Comparison of ENCODE assay signal across 31 cellular contexts in genomic region chr17:49530118-49530517, GRCh38. TPM values are rescaled to one million over a fixed set of nuclear protein-coding genes. Genes with fewer than 3 reads are reported as not detected.
"Had no signal": no experiment of that assay in that cellular context is flagged by ENCODE, and none has a peak within 500 bp of the region (broad histone marks: within the 10 kb centered on the region; RNA-seq: fewer than 3 reads in every experiment).

No MANE protein-coding gene starts in this region.

- H3K4me3 Mint-ChIP-seq: naive thymus-derived CD4-positive, alpha-beta T cell; natural killer cell; nephron progenitor cell; neural crest cell; stimulated activated memory B cell treated with anti-CD40 and anti-IgM and Interleukin-4, amounts not matched to agents 10 μg/mL and 1 μg/mL and 100 μg/mL, for 72 hours; stimulated activated naive CD8-positive, alpha-beta T cell treated with anti-CD3 and anti-CD28 coated beads, Interleukin-15, amount 100 ng/mL, for 72 hours had no signal

- H3K36me3 Mint-ChIP-seq: naive thymus-derived CD4-positive, alpha-beta T cell; natural killer cell; stimulated activated memory B cell treated with anti-CD40 and anti-IgM and Interleukin-4, amounts not matched to agents 10 μg/mL and 1 μg/mL and 100 μg/mL, for 72 hours had no signal

- H3K36me3 ChIP-seq: neutrophil, pancreas, spleen, suprapubic skin, tibial artery, transverse colon, upper lobe of left lung, vagina had no signal

- DNase-seq: naive thymus-derived CD4-positive, alpha-beta T cell; nephron progenitor cell; nucleus accumbens; pancreas; psoas muscle; stimulated activated CD4-positive, alpha-beta T cell treated with anti-CD3 and anti-CD28 coated beads, Interleukin-12 subunit alpha, Interleukin-12 subunit beta, amount 100 ng/mL, for 4 hours; stimulated activated CD4-positive, alpha-beta T cell treated with anti-CD3 and anti-CD28 coated beads, Interleukin-1b, Interleukin-23, amount 100 ng/mL, for 48 hours; stimulated activated CD4-positive, alpha-beta T cell treated with anti-CD3 and anti-CD28 coated beads, Interleukin-4, amount 100 ng/mL, for 1 hour; stimulated activated CD4-positive, alpha-beta T cell treated with anti-CD3 and anti-CD28 coated beads, Interleukin-4, amount 100 ng/mL, for 4 hours; stimulated activated CD8-positive, alpha-beta memory T cell treated with anti-CD3 and anti-CD28 coated beads, Interleukin-4, amount 100 ng/mL, for 48 hours; stimulated activated naive CD4-positive, alpha-beta T cell; stimulated activated naive CD8-positive, alpha-beta T cell treated with anti-CD3 and anti-CD28 coated beads, Interleukin-15, amount 100 ng/mL, for 72 hours; stimulated activated naive CD8-positive, alpha-beta T cell treated with anti-CD3 and anti-CD28 coated beads, Interleukin-15, Interleukin-2, amounts not matched to agents 100 U/mL and 50 U/mL, for 24 hours; substantia nigra; testis; transverse colon; upper lobe of left lung had no signal

- H3K9me3 Mint-ChIP-seq: naive thymus-derived CD4-positive, alpha-beta T cell; natural killer cell; nephron progenitor cell; neural crest cell; stimulated activated memory B cell treated with anti-CD40 and anti-IgM and Interleukin-4, amounts not matched to agents 10 μg/mL and 1 μg/mL and 100 μg/mL, for 72 hours; stimulated activated naive CD8-positive, alpha-beta T cell treated with anti-CD3 and anti-CD28 coated beads, Interleukin-15, amount 100 ng/mL, for 72 hours had no signal

- H3K27me3 ChIP-seq: pancreas, suprapubic skin, testis, upper lobe of left lung, vagina had no signal

- FAIRE-seq: pancreas, urothelium cell line had no signal

- H3K27ac ChIP-seq: neutrophil, pancreas, psoas muscle, skin epidermis, spleen, suprapubic skin, testis, tibial artery, transverse colon, upper lobe of left lung, vagina had no signal

- H3K4me1 Mint-ChIP-seq: natural killer cell; stimulated activated memory B cell treated with anti-CD40 and anti-IgM and Interleukin-4, amounts not matched to agents 10 μg/mL and 1 μg/mL and 100 μg/mL, for 72 hours; stimulated activated naive CD8-positive, alpha-beta T cell treated with anti-CD3 and anti-CD28 coated beads, Interleukin-15, amount 100 ng/mL, for 72 hours had no signal

- H3K27ac Mint-ChIP-seq: naive thymus-derived CD4-positive, alpha-beta T cell; natural killer cell; nephron progenitor cell; progenitor cell of endocrine pancreas; stimulated activated memory B cell treated with anti-CD40 and anti-IgM and Interleukin-4, amounts not matched to agents 10 μg/mL and 1 μg/mL and 100 μg/mL, for 72 hours; stimulated activated naive CD8-positive, alpha-beta T cell treated with anti-CD3 and anti-CD28 coated beads, Interleukin-15, amount 100 ng/mL, for 72 hours had no signal

- H3K9me3 ChIP-seq: neutrophil, pancreas, psoas muscle, spleen, suprapubic skin, testis, tibial artery, transverse colon, upper lobe of left lung, vagina had no signal

- H3K4me1 ChIP-seq: pancreas, psoas muscle, spleen, testis, tibial artery, transverse colon, upper lobe of left lung, vagina had no signal

- H3K4me2 ChIP-seq: smooth muscle cell had no signal

- ATAC-seq: naive thymus-derived CD4-positive, alpha-beta T cell; natural killer cell; pancreas; psoas muscle; right cardiac atrium; sciatic nerve; stimulated activated memory B cell treated with anti-CD40 and anti-IgM and Interleukin-4, amounts not matched to agents 10 μg/mL and 1 μg/mL and 100 μg/mL, for 72 hours; stimulated activated naive CD8-positive, alpha-beta T cell treated with anti-CD3 and anti-CD28 coated beads, Interleukin-15, amount 100 ng/mL, for 72 hours; stimulated activated naive CD8-positive, alpha-beta T cell treated with anti-CD3 and anti-CD28 coated beads, Interleukin-15, Interleukin-2, amounts not matched to agents 100 U/mL and 50 U/mL, for 24 hours had no signal

- H3K4me3 ChIP-seq: pancreas, psoas muscle, skin epidermis, smooth muscle cell, spleen, suprapubic skin, testis, tibial artery, transverse colon, upper lobe of left lung, vagina had no signal

RNA-seq across cellular contexts. Expression of gene NGFR, which starts 35.0 kb away (rescaled TPM):
- polyA plus RNA-seq: naive thymus-derived CD4-positive, alpha-beta T cell had no signal

RNA-seq across cellular contexts. Expression of gene NXPH3, which starts 45.6 kb away (rescaled TPM):
- total RNA-seq: naive thymus-derived CD4-positive, alpha-beta T cell; natural killer cell had no signal
- polyA plus RNA-seq: naive thymus-derived CD4-positive, alpha-beta T cell had no signal
